8 cellular contexts compared by ENCODE assay signal in genomic region chr17:16865077-16865613, GRCh38.
DNase-seq lines count a peak whose midpoint lies in the region; ATAC-seq and TF ChIP-seq lines count a peak whose summit lies in the region.
"Not testable (repeated sequence)": the region's sequence is repeated elsewhere in the genome, so short reads cannot be mapped to it uniquely, and the experiment has no call there.

No MANE protein-coding gene starts in this region.

- intact Hi-C loops in Calu3 (cut with micrococcal nuclease; ENCODE audit: unreplicated experiment); PC-3 (cut with micrococcal nuclease); activated CD8-positive, alpha-beta T cell treated with anti-CD3 and anti-CD28 coated beads for 36 hours (cut with micrococcal nuclease); left ventricle myocardium superior (cut with micrococcal nuclease); right lobe of liver (cut with DNase I); posterior vena cava (cut with DNase I); upper lobe of right lung (cut with DNase I): not testable (repeated sequence)

- not testable (repeated sequence) for H4K20me1 ChIP-seq in PC-3 (ENCODE audit: low read length)

- not testable (repeated sequence) for H3K36me3 Mint-ChIP-seq in Calu3 (ENCODE audit: insufficient read depth, unreplicated experiment); activated CD8-positive, alpha-beta T cell treated with anti-CD3 and anti-CD28 coated beads for 36 hours (ENCODE audit: low read depth)

- not testable (repeated sequence) for BruUV-seq in Calu3 (replicated peaks; lab: Mats Ljungman, UMichigan); PC-3 (replicated peaks; lab: Mats Ljungman, UMichigan)

- not testable (repeated sequence) for H3K27ac ChIP-seq in PC-3 (ENCODE audit: low read length); upper lobe of right lung
- H3K27ac ChIP-seq in right lobe of liver, result peak overlapping the region in 1 of 3 donors; percentile 40

- H3K4me1 ChIP-seq in PC-3 (ENCODE audit: insufficient read depth, low read length) (peaks cover 29% of the 10 kb centered on the region), right lobe of liver (peaks cover 0 to 10% (median 4%) of the 10 kb centered on the region in 4 donors)
- H3K4me1 ChIP-seq in upper lobe of right lung, result not testable (repeated sequence)

- not testable (repeated sequence) for H3K9me3 Mint-ChIP-seq in Calu3 (ENCODE audit: low read depth, unreplicated experiment); activated CD8-positive, alpha-beta T cell treated with anti-CD3 and anti-CD28 coated beads for 36 hours

- ATAC-seq in PC-3 (peak; percentile 78), esophagus mucosa (peak; percentile 87), left ventricle myocardium superior (peak; percentile 57), right lobe of liver (peak; percentile 82 to 91 (median 89)), upper lobe of right lung (peak; percentile 89)
- peak; percentile 62 for ATAC-seq in activated CD8-positive, alpha-beta T cell treated with anti-CD3 and anti-CD28 coated beads for 36 hours

- H3K27me3 Mint-ChIP-seq in Calu3 (ENCODE audit: unreplicated experiment); activated CD8-positive, alpha-beta T cell treated with anti-CD3 and anti-CD28 coated beads for 36 hours: not testable (repeated sequence)

- H3K4me3 ChIP-seq in PC-3 (ENCODE audit: low read length); right lobe of liver; upper lobe of right lung: not testable (repeated sequence)

- TF ChIP-seq POLR2A in right lobe of liver (IDR thresholded peaks at IDR 0.05), result not testable (repeated sequence)

- H3K27ac Mint-ChIP-seq in Calu3 (ENCODE audit: unreplicated experiment); activated CD8-positive, alpha-beta T cell treated with anti-CD3 and anti-CD28 coated beads for 36 hours: not testable (repeated sequence)

- not testable (repeated sequence) for H3K27me3 ChIP-seq in PC-3 (ENCODE audit: low read length); right lobe of liver; upper lobe of right lung

- not testable (repeated sequence) for H2AFZ ChIP-seq in PC-3 (ENCODE audit: low read length)

- H3K9me2 ChIP-seq in PC-3 (replicated peaks; ENCODE audit: low read length), result not testable (repeated sequence)

- not testable (repeated sequence) for H3F3A ChIP-seq in PC-3 (ENCODE audit: low read length, unreplicated experiment)

- not testable (repeated sequence) for H3K4me3 Mint-ChIP-seq in Calu3 (ENCODE audit: low read depth, unreplicated experiment); activated CD8-positive, alpha-beta T cell treated with anti-CD3 and anti-CD28 coated beads for 36 hours

- WGBS in right lobe of liver (ENCODE audit: insufficient coverage, low coverage, low lambda C conversion rate, missing lambda C conversion rate), result no CpG with 5 or more reads among the region's 13 CpGs

- not testable (repeated sequence) for H3K9ac ChIP-seq in PC-3 (ENCODE audit: low read length)

- H3K79me2 ChIP-seq in PC-3 (ENCODE audit: low read length), result not testable (repeated sequence)

- H3K4me1 Mint-ChIP-seq in Calu3 (ENCODE audit: low read depth, unreplicated experiment), result peaks cover 21% of the 10 kb centered on the region
- H3K4me1 Mint-ChIP-seq in activated CD8-positive, alpha-beta T cell treated with anti-CD3 and anti-CD28 coated beads for 36 hours (ENCODE audit: low read depth), result not testable (repeated sequence)

- POLR2A ChIA-PET in PC-3 (lab: Charles Lee; ENCODE audit: unreplicated experiment); activated CD8-positive, alpha-beta T cell treated with anti-CD3 and anti-CD28 coated beads for 36 hours (lab: Charles Lee): not testable (repeated sequence)

- H3K36me3 ChIP-seq in PC-3 (ENCODE audit: low read depth, low read length); right lobe of liver; upper lobe of right lung: not testable (repeated sequence)

- CTCF ChIA-PET in Calu3 (lab: Charles Lee); PC-3 (lab: Charles Lee); activated CD8-positive, alpha-beta T cell treated with anti-CD3 and anti-CD28 coated beads for 36 hours (lab: Charles Lee): not testable (repeated sequence)

- DNase-seq in Calu3, result peak; percentile 77
- not testable (repeated sequence) for DNase-seq in PC-3; activated CD8-positive, alpha-beta T cell treated with anti-CD3 and anti-CD28 coated beads for 36 hours; left ventricle myocardium superior
- peak in 1 of 3 donors; percentile 65 for DNase-seq in right lobe of liver
- peak; percentile 84 for DNase-seq in posterior vena cava (ENCODE audit: low spot score)
- peak; percentile 88 for DNase-seq in upper lobe of right lung

- not testable (repeated sequence) for TF ChIP-seq CTCF in Calu3 (IDR thresholded peaks at IDR 0.05; ENCODE audit: unreplicated experiment); PC-3 (conservative IDR thresholded peaks at IDR 0.05; ENCODE audit: low read depth, low read length); activated CD8-positive, alpha-beta T cell treated with anti-CD3 and anti-CD28 coated beads for 36 hours (IDR thresholded peaks at IDR 0.05); right lobe of liver (IDR thresholded peaks at IDR 0.05); upper lobe of right lung (IDR thresholded peaks at IDR 0.05)

- not testable (repeated sequence) for H3K4me2 ChIP-seq in PC-3 (ENCODE audit: low read length)

- not testable (repeated sequence) for H3K9me3 ChIP-seq in PC-3 (ENCODE audit: low read length); right lobe of liver; upper lobe of right lung
